22 cellular contexts compared by ENCODE assay signal in the genomic region with DNA sequence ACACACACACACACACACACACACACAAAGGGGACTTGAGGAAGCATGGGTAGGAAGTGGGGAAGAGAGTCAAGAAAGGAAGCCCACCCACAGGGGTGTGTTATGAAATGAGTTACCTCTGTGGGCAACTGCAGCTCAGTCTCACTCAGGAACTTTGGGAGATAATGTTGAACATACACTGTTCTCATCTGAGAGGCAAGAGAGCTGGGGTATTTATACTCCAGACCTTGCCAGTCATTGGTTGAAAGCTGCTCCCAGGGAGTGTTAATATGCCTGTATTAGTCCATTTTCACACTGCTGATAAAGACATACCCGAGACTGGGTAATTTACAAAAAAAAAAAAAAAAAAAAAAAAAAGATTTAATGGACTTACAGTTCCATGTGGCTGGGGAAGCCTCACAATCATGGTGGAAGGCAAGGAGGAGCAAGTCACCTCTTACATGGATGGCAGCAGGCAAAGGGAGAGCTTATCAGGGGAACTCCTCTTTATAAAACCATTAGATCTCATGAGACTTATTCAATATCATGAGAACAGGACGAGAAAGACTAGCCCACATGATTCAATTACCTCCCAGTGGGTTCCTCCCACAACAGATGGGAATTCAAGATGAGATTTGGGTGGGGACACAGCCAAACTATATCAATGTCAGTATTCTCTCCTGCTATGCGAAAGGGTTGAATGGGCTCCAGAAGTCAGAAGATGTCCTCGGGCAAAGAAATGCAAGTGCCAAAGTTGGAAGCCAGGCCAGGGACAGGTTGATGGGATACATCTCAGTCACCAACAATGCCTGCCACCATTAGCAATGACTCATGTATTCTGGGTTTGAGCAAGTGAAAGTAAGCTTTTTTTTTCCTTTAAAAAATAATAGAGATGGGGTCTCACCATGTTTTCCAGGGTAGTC.
"Had no signal": no experiment of that assay in that cellular context is flagged by ENCODE, and none has a peak within 500 bp of the region (broad histone marks: within the 10 kb centered on the region; RNA-seq: fewer than 3 reads in every experiment).

No MANE protein-coding gene starts in this region.

- H3K36me3 ChIP-seq: lower lobe of right lung, ovary, suprapubic skin, transverse colon, upper lobe of right lung, uterus had no signal

- H3K9me3 ChIP-seq: ovary, suprapubic skin, transverse colon, upper lobe of right lung, uterus had no signal

- H3K27me3 Mint-ChIP-seq: stimulated activated naive CD8-positive, alpha-beta T cell treated with anti-CD3 and anti-CD28 coated beads, Interleukin-15, amount 100 ng/mL, for 72 hours had no signal

- H3K4me1 ChIP-seq: lower lobe of right lung, uterus had no signal

- H3K4me2 ChIP-seq: smooth muscle cell had no signal

- DNase-seq: dorsolateral prefrontal cortex; effector CD4-positive, alpha-beta T cell; head of caudate nucleus; left ventricle myocardium superior; lower lobe of right lung; natural killer cell; occipital lobe; ovary; stimulated activated CD4-positive, alpha-beta T cell treated with anti-CD3 and anti-CD28 coated beads, Interleukin-12 subunit alpha, Interleukin-12 subunit beta, amount 100 ng/mL, for 4 hours; stimulated activated CD4-positive, alpha-beta T cell treated with anti-CD3 and anti-CD28 coated beads, Interleukin-1b, Interleukin-23, amount 100 ng/mL, for 48 hours; stimulated activated CD4-positive, alpha-beta T cell treated with anti-CD3 and anti-CD28 coated beads, Interleukin-4, amount 100 ng/mL, for 1 hour; stimulated activated CD8-positive, alpha-beta memory T cell treated with anti-CD3 and anti-CD28 coated beads, Interleukin-4, amount 100 ng/mL, for 48 hours; stimulated activated naive CD4-positive, alpha-beta T cell; stimulated activated naive CD8-positive, alpha-beta T cell treated with anti-CD3 and anti-CD28 coated beads, Interleukin-15, amount 100 ng/mL, for 72 hours; transverse colon; upper lobe of right lung; uterus had no signal

- H3K27ac Mint-ChIP-seq: natural killer cell; stimulated activated naive CD8-positive, alpha-beta T cell treated with anti-CD3 and anti-CD28 coated beads, Interleukin-15, amount 100 ng/mL, for 72 hours had no signal

- H3K36me3 Mint-ChIP-seq: natural killer cell had no signal

- H3K4me3 Mint-ChIP-seq: natural killer cell; stimulated activated naive CD8-positive, alpha-beta T cell treated with anti-CD3 and anti-CD28 coated beads, Interleukin-15, amount 100 ng/mL, for 72 hours had no signal

- ATAC-seq: left ventricle myocardium superior; lower lobe of right lung; natural killer cell; sciatic nerve; stimulated activated naive CD8-positive, alpha-beta T cell treated with anti-CD3 and anti-CD28 coated beads, Interleukin-15, amount 100 ng/mL, for 72 hours; upper lobe of right lung had no signal

- H3K4me1 Mint-ChIP-seq: natural killer cell; stimulated activated naive CD8-positive, alpha-beta T cell treated with anti-CD3 and anti-CD28 coated beads, Interleukin-15, amount 100 ng/mL, for 72 hours had no signal

- FAIRE-seq: frontal cortex, keratinocyte had no signal

- H3K27ac ChIP-seq: dorsolateral prefrontal cortex, lower lobe of right lung, ovary, suprapubic skin, transverse colon, upper lobe of right lung, uterus had no signal

- H3K4me3 ChIP-seq: dorsolateral prefrontal cortex, lower lobe of right lung, ovary, smooth muscle cell, suprapubic skin, transverse colon, upper lobe of right lung, uterus had no signal

- H3K27me3 ChIP-seq: dorsolateral prefrontal cortex, ovary, suprapubic skin, transverse colon, upper lobe of right lung, uterus had no signal
